In genomic region chr12:55899035-55899434, GRCh38 we compare ENCODE assay signal across 1 cellular context.
TF ChIP-seq lines count a peak whose summit lies in the region.

No MANE protein-coding gene starts in this region.

TF ChIP-seq in HepG2, 621 proteins besides CTCF, POLR2A, EP300 and RAD21:
- TF ChIP-seq DRAP1 (CRISPR knock-in tag; IDR thresholded peaks at IDR 0.05), result no peak
- TF ChIP-seq, protein P1, sequence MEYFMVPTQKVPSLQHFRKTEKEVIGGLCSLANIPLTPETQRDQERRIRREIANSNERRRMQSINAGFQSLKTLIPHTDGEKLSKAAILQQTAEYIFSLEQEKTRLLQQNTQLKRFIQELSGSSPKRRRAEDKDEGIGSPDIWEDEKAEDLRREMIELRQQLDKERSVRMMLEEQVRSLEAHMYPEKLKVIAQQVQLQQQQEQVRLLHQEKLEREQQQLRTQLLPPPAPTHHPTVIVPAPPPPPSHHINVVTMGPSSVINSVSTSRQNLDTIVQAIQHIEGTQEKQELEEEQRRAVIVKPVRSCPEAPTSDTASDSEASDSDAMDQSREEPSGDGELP (IDR thresholded peaks at IDR 0.05; ENCODE audit: borderline replicate concordance, low read depth), result peak; percentile 80
- peak; percentile 30; the same call in 1 of the 2 replicates for TF ChIP-seq FOSL2 (CRISPR knock-in tag; IDR thresholded peaks at IDR 0.05)
